In the genomic region with DNA sequence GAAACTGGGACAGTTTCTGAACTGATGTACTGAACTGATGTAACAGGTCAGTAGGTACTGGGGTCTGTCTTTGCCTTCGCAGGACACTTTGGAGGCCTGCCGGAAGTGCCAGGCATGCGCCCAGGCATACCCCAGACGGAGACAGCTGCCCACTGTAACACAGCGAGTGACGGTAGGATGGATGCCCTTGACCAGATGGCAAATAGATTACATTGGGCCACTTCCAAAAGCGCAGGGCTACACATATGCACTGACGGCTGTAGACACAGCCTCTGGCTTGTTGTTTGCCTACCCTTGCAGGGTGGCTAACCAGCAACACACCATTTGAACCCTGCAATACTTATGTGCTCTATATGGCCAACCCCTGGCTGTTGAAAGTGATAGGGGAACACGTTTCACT, we compare ENCODE assay signal across 23 cellular contexts.
"Had no signal": no experiment of that assay in that cellular context is flagged by ENCODE, and none has a peak within 500 bp of the region (broad histone marks: within the 10 kb centered on the region; RNA-seq: fewer than 3 reads in every experiment).

No MANE protein-coding gene starts in this region.

- H3K36me3 ChIP-seq: adrenal gland, ascending aorta, brain microvascular endothelial cell, left ventricle myocardium inferior, thyroid gland, upper lobe of right lung had no signal

- H3K4me3 ChIP-seq: adrenal gland, ascending aorta, hepatocyte, left ventricle myocardium inferior, thyroid gland, upper lobe of right lung had no signal

- H3K9me3 Mint-ChIP-seq: activated T-cell treated with anti-CD3 and anti-CD28 coated beads, Interleukin-2, amount 50 U/mL, for 24 hours; activated T-helper 17 cell treated with anti-CD3 and anti-CD28 coated beads, Interleukin-2, amount 50 U/mL, for 72 hours; effector memory CD8-positive, alpha-beta T cell; mesothelial cell of epicardium; natural killer cell; stimulated activated naive CD8-positive, alpha-beta T cell treated with anti-CD3 and anti-CD28 coated beads, Interleukin-15, Interleukin-2, amounts not matched to agents 100 ng/mL and 50 ng/mL, for 24 hours had no signal

- H3K27me3 ChIP-seq: adrenal gland, ascending aorta, brain microvascular endothelial cell, hepatocyte, thyroid gland, upper lobe of right lung had no signal

- H3K9me3 ChIP-seq: adrenal gland, ascending aorta, left ventricle myocardium inferior, thyroid gland, upper lobe of right lung had no signal

- H3K4me1 Mint-ChIP-seq: activated T-helper 17 cell treated with anti-CD3 and anti-CD28 coated beads, Interleukin-2, amount 50 U/mL, for 72 hours had no signal

- H3K4me3 Mint-ChIP-seq: activated naive CD8-positive, alpha-beta T cell; activated T-cell treated with anti-CD3 and anti-CD28 coated beads, Interleukin-2, amount 50 U/mL, for 24 hours; activated T-helper 17 cell treated with anti-CD3 and anti-CD28 coated beads, Interleukin-2, amount 50 U/mL, for 72 hours; effector memory CD8-positive, alpha-beta T cell; mesothelial cell of epicardium; natural killer cell; stimulated activated naive CD8-positive, alpha-beta T cell treated with anti-CD3 and anti-CD28 coated beads, Interleukin-15, Interleukin-2, amounts not matched to agents 100 ng/mL and 50 ng/mL, for 24 hours had no signal

- H2AFZ ChIP-seq: hepatocyte had no signal

- ATAC-seq: activated T-helper 17 cell treated with anti-CD3 and anti-CD28 coated beads, Interleukin-2, amount 50 U/mL, for 72 hours; effector memory CD8-positive, alpha-beta T cell; esophagus mucosa; upper lobe of right lung had no signal

- H3K79me2 ChIP-seq: hepatocyte had no signal

- H3K27me3 Mint-ChIP-seq: activated naive CD8-positive, alpha-beta T cell; activated T-cell treated with anti-CD3 and anti-CD28 coated beads, Interleukin-2, amount 50 U/mL, for 24 hours; progenitor cell of endocrine pancreas; stimulated activated naive CD8-positive, alpha-beta T cell treated with anti-CD3 and anti-CD28 coated beads, Interleukin-15, Interleukin-2, amounts not matched to agents 100 ng/mL and 50 ng/mL, for 24 hours had no signal

- DNase-seq: activated CD4-positive, alpha-beta T cell treated with anti-CD3 and anti-CD28 coated beads for 1 hour; activated CD8-positive, alpha-beta memory T cell treated with anti-CD3 and anti-CD28 coated beads for 24 hours; activated CD8-positive, alpha-beta memory T cell treated with anti-CD3 and anti-CD28 coated beads, Interleukin-2, amount 50 U/mL, for 4 hours; activated T-cell treated with anti-CD3 and anti-CD28 coated beads, Interleukin-2, amount 50 U/mL, for 24 hours; adrenal gland; brain microvascular endothelial cell; effector memory CD8-positive, alpha-beta T cell; glutamatergic neuron; left ventricle myocardium inferior; natural killer cell; stimulated activated CD4-positive, alpha-beta T cell treated with anti-CD3 and anti-CD28 coated beads, Interleukin-12 subunit alpha, Interleukin-12 subunit beta, amount 100 ng/mL, for 4 hours; stimulated activated CD4-positive, alpha-beta T cell treated with anti-CD3 and anti-CD28 coated beads, Interleukin-4, amount 100 ng/mL, for 4 hours; T-helper 9 cell; thyroid gland; upper lobe of right lung had no signal

- H3K36me3 Mint-ChIP-seq: activated naive CD8-positive, alpha-beta T cell; mesothelial cell of epicardium; natural killer cell had no signal

- H3K27ac ChIP-seq: adrenal gland, brain microvascular endothelial cell, hepatocyte, left ventricle myocardium inferior, thyroid gland, upper lobe of right lung had no signal

- H3K27ac Mint-ChIP-seq: activated naive CD8-positive, alpha-beta T cell; activated T-cell treated with anti-CD3 and anti-CD28 coated beads, Interleukin-2, amount 50 U/mL, for 24 hours; activated T-helper 17 cell treated with anti-CD3 and anti-CD28 coated beads, Interleukin-2, amount 50 U/mL, for 72 hours; effector memory CD8-positive, alpha-beta T cell; natural killer cell; progenitor cell of endocrine pancreas; stimulated activated naive CD8-positive, alpha-beta T cell treated with anti-CD3 and anti-CD28 coated beads, Interleukin-15, Interleukin-2, amounts not matched to agents 100 ng/mL and 50 ng/mL, for 24 hours had no signal

- H3K4me2 ChIP-seq: hepatocyte had no signal
